Comparison of ENCODE assay signal across 12 cellular contexts in genomic region chr6:15016813-15017212, GRCh38.
"Had no signal": no experiment of that assay in that cellular context is flagged by ENCODE, and none has a peak within 500 bp of the region (broad histone marks: within the 10 kb centered on the region; RNA-seq: fewer than 3 reads in every experiment).

No MANE protein-coding gene starts in this region.

- ATAC-seq: activated CD4-positive, CD25-positive, alpha-beta regulatory T cell treated with anti-CD3 and anti-CD28 coated beads, Interleukin-2, amount 50 U/mL, for 24 hours had no signal

- H3K36me3 ChIP-seq: heart left ventricle, suprapubic skin had no signal

- H3K27ac ChIP-seq: heart left ventricle, suprapubic skin had no signal

- H3K4me3 ChIP-seq: lung, suprapubic skin had no signal

- H3K9me3 ChIP-seq: suprapubic skin had no signal

- H3K27me3 ChIP-seq: heart left ventricle, suprapubic skin had no signal

- FAIRE-seq: bronchial epithelial cell, frontal cortex had no signal

- DNase-seq: activated CD4-positive, alpha-beta T cell treated with anti-CD3 and anti-CD28 coated beads, Interleukin-2, amount 50 U/mL, for 1 hour; activated CD8-positive, alpha-beta memory T cell treated with anti-CD3 and anti-CD28 coated beads for 24 hours; activated naive CD8-positive, alpha-beta T cell treated with anti-CD3 and anti-CD28 coated beads for 36 hours; midbrain; stimulated activated CD4-positive, alpha-beta T cell treated with anti-CD3 and anti-CD28 coated beads, Interleukin-4, amount 100 ng/mL, for 24 hours; SW 1271 had no signal
